In genomic region chr4:143292858-143293257, GRCh38 we compare ENCODE assay signal across 26 cellular contexts.
"Had no signal": no experiment of that assay in that cellular context is flagged by ENCODE, and none has a peak within 500 bp of the region (broad histone marks: within the 10 kb centered on the region; RNA-seq: fewer than 3 reads in every experiment).

No MANE protein-coding gene starts in this region.

- H3K79me2 ChIP-seq: parathyroid adenoma had no signal

- H3K27me3 Mint-ChIP-seq: dendritic cell treated with granulocyte-macrophage colony-stimulating factor and Interleukin-4, amounts not matched to agents 40 ng/mL and 50 ng/mL, for 4 days; memory B cell; progenitor cell of endocrine pancreas; stimulated activated memory B cell treated with anti-CD40 and anti-IgM and Interleukin-4, amounts not matched to agents 10 μg/mL and 1 μg/mL and 100 μg/mL, for 72 hours; stimulated activated naive CD8-positive, alpha-beta T cell treated with anti-CD3 and anti-CD28 coated beads, Interleukin-15, Interleukin-2, amounts not matched to agents 100 ng/mL and 50 ng/mL, for 24 hours had no signal

- ATAC-seq: left lobe of liver; natural killer cell; right lobe of liver; stimulated activated memory B cell treated with anti-CD40 and anti-IgM and Interleukin-4, amounts not matched to agents 10 μg/mL and 1 μg/mL and 100 μg/mL, for 72 hours had no signal

- H3K27ac Mint-ChIP-seq: dendritic cell treated with granulocyte-macrophage colony-stimulating factor and Interleukin-4, amounts not matched to agents 40 ng/mL and 50 ng/mL, for 4 days; endodermal cell; memory B cell; natural killer cell; progenitor cell of endocrine pancreas; stimulated activated memory B cell treated with anti-CD40 and anti-IgM and Interleukin-4, amounts not matched to agents 10 μg/mL and 1 μg/mL and 100 μg/mL, for 72 hours; stimulated activated naive CD8-positive, alpha-beta T cell treated with anti-CD3 and anti-CD28 coated beads, Interleukin-15, Interleukin-2, amounts not matched to agents 100 ng/mL and 50 ng/mL, for 24 hours had no signal

- H3K4me2 ChIP-seq: smooth muscle cell had no signal

- H3K4me1 Mint-ChIP-seq: endodermal cell; memory B cell; natural killer cell; neural crest cell; stimulated activated memory B cell treated with anti-CD40 and anti-IgM and Interleukin-4, amounts not matched to agents 10 μg/mL and 1 μg/mL and 100 μg/mL, for 72 hours had no signal

- H3K4me1 ChIP-seq: colonic mucosa, parathyroid adenoma, right lobe of liver had no signal

- H2AFZ ChIP-seq: parathyroid adenoma had no signal

- H3K4me3 ChIP-seq: colonic mucosa, lung, right lobe of liver, smooth muscle cell, thoracic aorta, tibial nerve, upper lobe of left lung had no signal

- H3K4me3 Mint-ChIP-seq: dendritic cell treated with granulocyte-macrophage colony-stimulating factor and Interleukin-4, amounts not matched to agents 40 ng/mL and 50 ng/mL, for 4 days; endodermal cell; memory B cell; natural killer cell; neural crest cell; stimulated activated memory B cell treated with anti-CD40 and anti-IgM and Interleukin-4, amounts not matched to agents 10 μg/mL and 1 μg/mL and 100 μg/mL, for 72 hours; stimulated activated naive CD8-positive, alpha-beta T cell treated with anti-CD3 and anti-CD28 coated beads, Interleukin-15, Interleukin-2, amounts not matched to agents 100 ng/mL and 50 ng/mL, for 24 hours had no signal

- H3K9ac ChIP-seq: parathyroid adenoma had no signal

- H3K36me3 Mint-ChIP-seq: memory B cell; natural killer cell; stimulated activated memory B cell treated with anti-CD40 and anti-IgM and Interleukin-4, amounts not matched to agents 10 μg/mL and 1 μg/mL and 100 μg/mL, for 72 hours had no signal

- FAIRE-seq: kidney, urothelium cell line had no signal

- H3K9me3 ChIP-seq: colonic mucosa, neutrophil, right lobe of liver, thoracic aorta, tibial nerve, upper lobe of left lung had no signal

- H3K27ac ChIP-seq: colonic mucosa, neutrophil, parathyroid adenoma, right lobe of liver, thoracic aorta, tibial nerve, upper lobe of left lung had no signal

- H3K36me3 ChIP-seq: colonic mucosa, neutrophil, right lobe of liver, thoracic aorta, tibial nerve, upper lobe of left lung had no signal

- H3K9me3 Mint-ChIP-seq: dendritic cell treated with granulocyte-macrophage colony-stimulating factor and Interleukin-4, amounts not matched to agents 40 ng/mL and 50 ng/mL, for 4 days; endodermal cell; memory B cell; natural killer cell; neural crest cell; stimulated activated memory B cell treated with anti-CD40 and anti-IgM and Interleukin-4, amounts not matched to agents 10 μg/mL and 1 μg/mL and 100 μg/mL, for 72 hours; stimulated activated naive CD8-positive, alpha-beta T cell treated with anti-CD3 and anti-CD28 coated beads, Interleukin-15, Interleukin-2, amounts not matched to agents 100 ng/mL and 50 ng/mL, for 24 hours had no signal

- H3K27me3 ChIP-seq: colonic mucosa, neutrophil, right lobe of liver, tibial nerve, upper lobe of left lung had no signal

- DNase-seq: central memory CD4-positive, alpha-beta T cell; colonic mucosa; effector CD8-positive, alpha-beta T cell; endodermal cell; foreskin fibroblast; head of caudate nucleus; kidney; natural killer cell; right lobe of liver; stimulated activated CD4-positive, alpha-beta T cell treated with anti-CD3 and anti-CD28 coated beads, Interleukin-2, amount 100 ng/mL, for 24 hours; stimulated activated CD4-positive, alpha-beta T cell treated with anti-CD3 and anti-CD28 coated beads, Interleukin-4, amount 100 ng/mL, for 24 hours; upper lobe of left lung had no signal
